In genomic region chr18:37547196-37547595, GRCh38 we compare ENCODE assay signal across 22 cellular contexts. TPM values are rescaled to one million over a fixed set of nuclear protein-coding genes. Genes with fewer than 3 reads are reported as not detected.
DNase-seq lines count a peak whose midpoint lies in the region; ATAC-seq and TF ChIP-seq lines count a peak whose summit lies in the region.
"Had no signal": no experiment of that assay in that cellular context is flagged by ENCODE, and none has a peak within 500 bp of the region (broad histone marks: within the 10 kb centered on the region; RNA-seq: fewer than 3 reads in every experiment).

No MANE protein-coding gene starts in this region.

- H3K36me3 ChIP-seq in upper lobe of right lung (no peaks in the 10 kb centered on the region), BE2C (no peaks in the 10 kb centered on the region)
- H3K36me3 ChIP-seq: BLaER1 treated with 17β-estradiol and CSF1 and Interleukin-3, amounts not matched to agents 10 nM and 100 nM had no signal

- no peaks in the 10 kb centered on the region for H3K9me3 ChIP-seq in upper lobe of right lung
- no peaks in the 10 kb centered on the region for H3K9me3 ChIP-seq in BE2C
- H3K9me3 ChIP-seq: BLaER1 treated with 17β-estradiol and CSF1 and Interleukin-3, amounts not matched to agents 10 nM and 100 nM; Caco-2 had no signal

- intact Hi-C loops in posterior vena cava (cut with DNase I) (no loop called here), upper lobe of right lung (cut with DNase I) (no loop called here)

- peaks cover 18% of the 10 kb centered on the region for H3K27me3 ChIP-seq in upper lobe of right lung
- H3K27me3 ChIP-seq in BE2C = no peaks in the 10 kb centered on the region
- H3K27me3 ChIP-seq: BLaER1 treated with 17β-estradiol and CSF1 and Interleukin-3, amounts not matched to agents 10 nM and 100 nM had no signal

- no peaks in the 10 kb centered on the region for H3K4me1 Mint-ChIP-seq in stimulated activated naive CD8-positive, alpha-beta T cell treated with anti-CD3 and anti-CD28 coated beads, Interleukin-15, amount 100 ng/mL, for 72 hours
- no peaks in the 10 kb centered on the region for H3K4me1 Mint-ChIP-seq in WTC11

- TF ChIP-seq CTCF in WTC11 (IDR thresholded peaks at IDR 0.05) (no peak), upper lobe of right lung (IDR thresholded peaks at IDR 0.05) (no peak), BE2C (IDR thresholded peaks at IDR 0.05; ENCODE audit: low read depth, low read length) (no peak)

- no peak overlapping the region for H3K27ac Mint-ChIP-seq in stimulated activated naive CD8-positive, alpha-beta T cell treated with anti-CD3 and anti-CD28 coated beads, Interleukin-15, amount 100 ng/mL, for 72 hours
- H3K27ac Mint-ChIP-seq in WTC11 = no peak overlapping the region
- H3K27ac Mint-ChIP-seq: CD4-positive, alpha-beta T cell; CD8-positive, alpha-beta T cell had no signal

- no peaks in the 10 kb centered on the region for H3K9me3 Mint-ChIP-seq in stimulated activated naive CD8-positive, alpha-beta T cell treated with anti-CD3 and anti-CD28 coated beads, Interleukin-15, amount 100 ng/mL, for 72 hours
- H3K9me3 Mint-ChIP-seq in WTC11 = no peaks in the 10 kb centered on the region
- H3K9me3 Mint-ChIP-seq: CD4-positive, alpha-beta T cell; CD8-positive, alpha-beta T cell had no signal

- H3K4me3 ChIP-seq in upper lobe of right lung (no peak overlapping the region), BE2C (ENCODE audit: low read depth, low read length) (no peak overlapping the region)
- H3K4me3 ChIP-seq: BLaER1 treated with 17β-estradiol and CSF1 and Interleukin-3, amounts not matched to agents 10 nM and 100 nM had no signal

- ATAC-seq in stimulated activated naive CD8-positive, alpha-beta T cell treated with anti-CD3 and anti-CD28 coated beads, Interleukin-15, amount 100 ng/mL, for 72 hours = peak; percentile 27
- no peak for ATAC-seq in stimulated activated naive CD8-positive, alpha-beta T cell treated with anti-CD3 and anti-CD28 coated beads, Interleukin-15, Interleukin-2, amounts not matched to agents 100 U/mL and 50 U/mL, for 24 hours
- ATAC-seq in WTC11 (peak; percentile 55), upper lobe of right lung (no peak)
- ATAC-seq: CD8-positive, alpha-beta T cell had no signal

- peaks cover 26% of the 10 kb centered on the region for H3K27me3 Mint-ChIP-seq in stimulated activated naive CD8-positive, alpha-beta T cell treated with anti-CD3 and anti-CD28 coated beads, Interleukin-15, amount 100 ng/mL, for 72 hours
- peaks cover 16% of the 10 kb centered on the region for H3K27me3 Mint-ChIP-seq in WTC11 (ENCODE audit: low read depth)

- H3K4me3 Mint-ChIP-seq in stimulated activated naive CD8-positive, alpha-beta T cell treated with anti-CD3 and anti-CD28 coated beads, Interleukin-15, amount 100 ng/mL, for 72 hours = no peak overlapping the region
- H3K4me3 Mint-ChIP-seq in WTC11 = no peak overlapping the region
- H3K4me3 Mint-ChIP-seq: CD4-positive, alpha-beta T cell; CD8-positive, alpha-beta T cell had no signal

- POLR2A ChIA-PET in WTC11 (lab: Charles Lee) = no interaction called here

- CTCF ChIA-PET in WTC11 (lab: Charles Lee) = interaction anchor here (1.1 to 1.8 kb wide), 3 partner anchors 10 to 115 kb away, joined by 3 to 8 read pairs (median 3); no protein-coding TSS in a partner anchor

- no peak for DNase-seq in stimulated activated naive CD8-positive, alpha-beta T cell treated with anti-CD3 and anti-CD28 coated beads, Interleukin-15, amount 100 ng/mL, for 72 hours
- DNase-seq in stimulated activated naive CD8-positive, alpha-beta T cell treated with anti-CD3 and anti-CD28 coated beads, Interleukin-15, Interleukin-2, amounts not matched to agents 100 U/mL and 50 U/mL, for 24 hours = no peak
- DNase-seq in WTC11 (ENCODE audit: low spot score) = no peak
- DNase-seq in posterior vena cava (ENCODE audit: low spot score) = peak; percentile 55
- peak; percentile 21 for DNase-seq in upper lobe of right lung
- DNase-seq in stimulated activated CD4-positive, alpha-beta T cell treated with anti-CD3 and anti-CD28 coated beads, Interleukin-4, amount 100 ng/mL, for 24 hours = no peak
- no peak for DNase-seq in BE2C
- DNase-seq in Kasumi-1 (lab: John Stamatoyannopoulos, UW) = no peak
- DNase-seq: 8988T; ACHN; Caco-2; CD4-positive, alpha-beta T cell; CD8-positive, alpha-beta T cell; DMS 273 treated with DMSO at 0.1 percent for 48 hours; DMS153; DMS79 treated with DMSO at 0.1 percent for 48 hours; GF-D8 had no signal

- H3K27ac ChIP-seq in upper lobe of right lung = no peak overlapping the region
- H3K27ac ChIP-seq: BLaER1 treated with 17β-estradiol and CSF1 and Interleukin-3, amounts not matched to agents 10 nM and 100 nM; C4-2B had no signal

- no peaks in the 10 kb centered on the region for H3K4me1 ChIP-seq in upper lobe of right lung
- 0 out of 2 replicates have a peak, but pooled peaks cover 3% of the 10 kb centered on the region for H3K4me1 ChIP-seq in BE2C
- H3K4me1 ChIP-seq: Caco-2 had no signal

- H3K36me3 Mint-ChIP-seq in WTC11 = no peaks in the 10 kb centered on the region
- H3K36me3 Mint-ChIP-seq: CD8-positive, alpha-beta T cell had no signal

TF ChIP-seq in WTC11, 78 proteins besides CTCF, POLR2A, EP300 and RAD21:
- TF ChIP-seq NFATC4 (CRISPR knock-in tag; IDR thresholded peaks at IDR 0.05) = no peak
- TF ChIP-seq CREB1 (CRISPR knock-in tag; IDR thresholded peaks at IDR 0.05) = no peak
- no peak for TF ChIP-seq ZNF219 (CRISPR knock-in tag; IDR thresholded peaks at IDR 0.05; ENCODE audit: borderline replicate concordance)
- TF ChIP-seq ELF4 (CRISPR knock-in tag; IDR thresholded peaks at IDR 0.05; ENCODE audit: low read depth) = no peak
- no peak for TF ChIP-seq TP53 (CRISPR knock-in tag; IDR thresholded peaks at IDR 0.05)
- no peak for TF ChIP-seq ETV6 (CRISPR knock-in tag; IDR thresholded peaks at IDR 0.05)
- no peak for TF ChIP-seq ZMAT4 (CRISPR knock-in tag; IDR thresholded peaks at IDR 0.05)
- TF ChIP-seq FOXP1 (CRISPR knock-in tag; IDR thresholded peaks at IDR 0.05; ENCODE audit: borderline replicate concordance) = no peak
- no peak for TF ChIP-seq ATF3 (CRISPR knock-in tag; conservative IDR thresholded peaks at IDR 0.05)
- no peak for TF ChIP-seq ZNF232 (CRISPR knock-in tag; IDR thresholded peaks at IDR 0.05)
- TF ChIP-seq GTF2I (CRISPR knock-in tag; conservative IDR thresholded peaks at IDR 0.05) = no peak
- TF ChIP-seq ZNF396 (CRISPR knock-in tag; IDR thresholded peaks at IDR 0.05; ENCODE audit: borderline replicate concordance) = no peak
- no peak for TF ChIP-seq ZBTB21 (CRISPR knock-in tag; IDR thresholded peaks at IDR 0.05; ENCODE audit: borderline replicate concordance)
- no peak for TF ChIP-seq NR3C1 (CRISPR knock-in tag; conservative IDR thresholded peaks at IDR 0.05; ENCODE audit: low read depth)
- no peak for TF ChIP-seq ZNF317 (CRISPR knock-in tag; IDR thresholded peaks at IDR 0.05; ENCODE audit: borderline replicate concordance, low read depth)
- TF ChIP-seq ZNF281 (CRISPR knock-in tag; IDR thresholded peaks at IDR 0.05) = no peak

RNA-seq across cellular contexts. Expression of gene CELF4, which starts 18.4 kb away (rescaled TPM):
- total RNA-seq in WTC11 (2021) (2.6 to 3.3 TPM (median 2.9 TPM) in 3 replicates), posterior vena cava (not detected), upper lobe of right lung (1.2 TPM)
- polyA plus RNA-seq in BE2C (2012; ENCODE audit: insufficient read depth, insufficient read length, low read depth) = 29.2 TPM
- total RNA-seq: A673; CD4-positive, alpha-beta T cell; CD8-positive, alpha-beta T cell had no signal
- polyA plus RNA-seq: AG04450, BJ had no signal

Comparison
In these comparisons a context has a peak if more than half of its experiments do, and no peak if none do; other contexts are left out.
1. ATAC-seq: peak in stimulated activated naive CD8-positive, alpha-beta T cell treated with anti-CD3 and anti-CD28 coated beads, Interleukin-15, amount 100 ng/mL, for 72 hours (single experiment) and WTC11 (single experiment); none in stimulated activated naive CD8-positive, alpha-beta T cell treated with anti-CD3 and anti-CD28 coated beads, Interleukin-15, Interleukin-2, amounts not matched to agents 100 U/mL and 50 U/mL, for 24 hours (single experiment) and upper lobe of right lung (single experiment).
2. DNase-seq: peak in posterior vena cava (single experiment) and upper lobe of right lung (single experiment); none in stimulated activated naive CD8-positive, alpha-beta T cell treated with anti-CD3 and anti-CD28 coated beads, Interleukin-15, amount 100 ng/mL, for 72 hours (0 of 2), stimulated activated naive CD8-positive, alpha-beta T cell treated with anti-CD3 and anti-CD28 coated beads, Interleukin-15, Interleukin-2, amounts not matched to agents 100 U/mL and 50 U/mL, for 24 hours (single experiment), WTC11 (single experiment), stimulated activated CD4-positive, alpha-beta T cell treated with anti-CD3 and anti-CD28 coated beads, Interleukin-4, amount 100 ng/mL, for 24 hours (single experiment), BE2C (single experiment) and Kasumi-1 (0 of 2).